Comparison of ENCODE assay signal across 12 cellular contexts in the genomic region with DNA sequence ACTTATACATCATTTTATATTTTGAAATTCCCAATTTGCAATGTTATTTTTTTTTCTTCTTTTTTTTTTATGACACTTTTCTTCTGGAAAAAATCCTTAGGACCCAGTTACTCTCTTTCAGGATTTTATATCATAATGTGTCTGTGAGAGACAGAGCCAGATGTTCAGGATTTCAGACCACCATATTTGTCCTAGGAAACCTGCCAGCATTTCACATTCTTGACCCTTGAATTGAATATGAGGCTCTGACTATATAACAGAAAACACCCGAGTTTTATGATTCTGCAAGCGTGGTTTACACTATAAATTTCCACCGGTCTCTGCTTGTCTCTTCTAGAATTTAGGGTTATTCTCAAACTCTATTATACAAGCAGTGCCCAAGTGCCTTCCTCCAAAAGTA.
DNase-seq lines count a peak whose midpoint lies in the region; ATAC-seq and TF ChIP-seq lines count a peak whose summit lies in the region.
"Had no signal": no experiment of that assay in that cellular context is flagged by ENCODE, and none has a peak within 500 bp of the region (broad histone marks: within the 10 kb centered on the region; RNA-seq: fewer than 3 reads in every experiment).

No MANE protein-coding gene starts in this region.

- peak overlapping the region; percentile 1 to 10 (median 3) for H3K27ac Mint-ChIP-seq in nephron
- H3K27ac Mint-ChIP-seq in activated naive CD4-positive, alpha-beta T cell treated with anti-CD3 and anti-CD28 coated beads, Interleukin-2, amount 10 ng/mL, durations not matched to agents 7 days and 5 days, result no peak overlapping the region
- H3K27ac Mint-ChIP-seq: B cell; CD8-positive, alpha-beta T cell had no signal

- peak overlapping the region; percentile 21 for H3K27ac ChIP-seq in SJCRH30
- H3K27ac ChIP-seq: BLaER1 treated with 17β-estradiol and CSF1 and Interleukin-3, amounts not matched to agents 10 nM and 100 nM; GM23248 had no signal

- H3K36me3 ChIP-seq in SJCRH30, result no peaks in the 10 kb centered on the region
- H3K36me3 ChIP-seq: BLaER1 treated with 17β-estradiol and CSF1 and Interleukin-3, amounts not matched to agents 10 nM and 100 nM; HAP-1 had no signal

- peaks cover 21% of the 10 kb centered on the region for H3K4me1 Mint-ChIP-seq in nephron
- H3K4me1 Mint-ChIP-seq in activated naive CD4-positive, alpha-beta T cell treated with anti-CD3 and anti-CD28 coated beads, Interleukin-2, amount 10 ng/mL, durations not matched to agents 7 days and 5 days, result no peaks in the 10 kb centered on the region
- H3K4me1 Mint-ChIP-seq: B cell had no signal

- H3K9me3 Mint-ChIP-seq in nephron, result no peaks in the 10 kb centered on the region
- H3K9me3 Mint-ChIP-seq in activated naive CD4-positive, alpha-beta T cell treated with anti-CD3 and anti-CD28 coated beads, Interleukin-2, amount 10 ng/mL, durations not matched to agents 7 days and 5 days, result no peaks in the 10 kb centered on the region
- H3K9me3 Mint-ChIP-seq: CD8-positive, alpha-beta T cell had no signal

- H3K27me3 ChIP-seq in SJCRH30, result no peaks in the 10 kb centered on the region
- H3K27me3 ChIP-seq: BLaER1 treated with 17β-estradiol and CSF1 and Interleukin-3, amounts not matched to agents 10 nM and 100 nM had no signal

- H3K4me1 ChIP-seq in SJCRH30, result peaks cover 3% of the 10 kb centered on the region; the same call in 1 of the 2 replicates
- H3K4me1 ChIP-seq: BLaER1 treated with 17β-estradiol and CSF1 and Interleukin-3, amounts not matched to agents 10 nM and 100 nM; HAP-1 had no signal

- no peaks in the 10 kb centered on the region for H3K36me3 Mint-ChIP-seq in nephron (ENCODE audit: low read depth)
- no peaks in the 10 kb centered on the region for H3K36me3 Mint-ChIP-seq in activated naive CD4-positive, alpha-beta T cell treated with anti-CD3 and anti-CD28 coated beads, Interleukin-2, amount 10 ng/mL, durations not matched to agents 7 days and 5 days
- H3K36me3 Mint-ChIP-seq: CD8-positive, alpha-beta T cell had no signal

- no peaks in the 10 kb centered on the region for H3K9me3 ChIP-seq in SJCRH30 (replicated peaks)
- H3K9me3 ChIP-seq: HAP-1 had no signal

- DNase-seq in SJCRH30 (peak; percentile 17 to 66), fibroblast of villous mesenchyme (ENCODE audit: low read depth) (peak; percentile 76), foreskin fibroblast (no peak)
- no peak for DNase-seq in activated naive CD4-positive, alpha-beta T cell treated with anti-CD3 and anti-CD28 coated beads, Interleukin-2, amount 10 ng/mL, durations not matched to agents 7 days and 5 days
- DNase-seq: Calu3; CD8-positive, alpha-beta T cell; GM23248 had no signal

- CTCF ChIA-PET in activated naive CD4-positive, alpha-beta T cell treated with anti-CD3 and anti-CD28 coated beads, Interleukin-2, amount 10 ng/mL, durations not matched to agents 7 days and 5 days (lab: Charles Lee), result no interaction called here

- H3K4me3 ChIP-seq in SJCRH30 (no peak overlapping the region), fibroblast of villous mesenchyme (ENCODE audit: low read depth, low read length) (no peak overlapping the region), foreskin fibroblast (ENCODE audit: low read depth in 1 of 2, low read length in 2 of 2) (no peak overlapping the region)
- H3K4me3 ChIP-seq: BLaER1 treated with 17β-estradiol and CSF1 and Interleukin-3, amounts not matched to agents 10 nM and 100 nM; GM23248; HAP-1 had no signal

- no peak for TF ChIP-seq CTCF in fibroblast of villous mesenchyme (IDR thresholded peaks at IDR 0.05; ENCODE audit: insufficient read depth, low read depth, low read length)
- TF ChIP-seq CTCF in nephron (IDR thresholded peaks at IDR 0.05; ENCODE audit: unreplicated experiment in 3 of 3), result no peak
- no peak for TF ChIP-seq CTCF in foreskin fibroblast (IDR thresholded peaks at IDR 0.05; ENCODE audit: low read depth, low read length)

- no peak overlapping the region for H3K4me3 Mint-ChIP-seq in nephron
- no peak overlapping the region for H3K4me3 Mint-ChIP-seq in activated naive CD4-positive, alpha-beta T cell treated with anti-CD3 and anti-CD28 coated beads, Interleukin-2, amount 10 ng/mL, durations not matched to agents 7 days and 5 days
- H3K4me3 Mint-ChIP-seq: B cell; CD8-positive, alpha-beta T cell had no signal

- no peak for ATAC-seq in GM18858 (IDR thresholded peaks at IDR 0.05; ENCODE audit: unreplicated experiment)
- ATAC-seq: CD8-positive, alpha-beta T cell had no signal

- peaks cover 7% of the 10 kb centered on the region for H3K27me3 Mint-ChIP-seq in nephron (ENCODE audit: low read depth)
- H3K27me3 Mint-ChIP-seq in activated naive CD4-positive, alpha-beta T cell treated with anti-CD3 and anti-CD28 coated beads, Interleukin-2, amount 10 ng/mL, durations not matched to agents 7 days and 5 days, result peaks cover 3% of the 10 kb centered on the region
- H3K27me3 Mint-ChIP-seq: B cell had no signal

Comparison
In these comparisons a context has a peak if more than half of its experiments do, and no peak if none do; other contexts are left out.
1. DNase-seq: peak in SJCRH30 (2 of 2) and fibroblast of villous mesenchyme (single experiment); none in foreskin fibroblast (0 of 2) and activated naive CD4-positive, alpha-beta T cell treated with anti-CD3 and anti-CD28 coated beads, Interleukin-2, amount 10 ng/mL, durations not matched to agents 7 days and 5 days (single experiment).